In the genomic region with DNA sequence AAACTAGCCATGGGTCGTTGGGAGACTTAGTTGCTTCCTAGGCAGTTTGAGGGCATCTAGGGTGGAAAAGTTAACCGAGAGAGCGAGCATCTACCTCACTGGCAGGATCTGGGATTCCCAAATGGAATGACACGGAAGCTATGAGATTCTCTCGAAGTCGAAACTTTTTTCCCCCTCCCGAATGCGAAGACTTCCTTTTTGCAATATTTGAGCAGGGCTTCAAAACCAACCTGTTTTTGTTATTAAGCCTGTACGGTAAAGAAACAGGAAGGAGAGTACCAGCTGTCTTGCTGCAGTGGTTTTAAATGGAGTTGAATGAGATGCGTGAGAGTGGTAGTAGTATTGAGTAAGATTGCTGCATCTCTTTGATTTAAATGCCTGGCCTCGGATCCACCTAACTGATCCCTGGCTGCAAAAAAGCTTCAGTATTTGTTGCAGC, we compare ENCODE assay signal across 8 cellular contexts. TPM values are rescaled to one million over a fixed set of nuclear protein-coding genes. Genes with fewer than 3 reads are reported as not detected.
DNase-seq lines count a peak whose midpoint lies in the region; ATAC-seq and FAIRE-seq lines count a peak whose summit lies in the region.

No MANE protein-coding gene starts in this region.

- peak overlapping the region; percentile 84 for H3K4me2 ChIP-seq in mesenchymal stem cell (ENCODE audit: low read length, poor library complexity, severe bottlenecking)

- H3K36me3 ChIP-seq in CD4-positive, alpha-beta memory T cell (ENCODE audit: insufficient read depth, low read length) = no peaks in the 10 kb centered on the region
- H3K36me3 ChIP-seq in ectodermal cell (ENCODE audit: control insufficient read depth, insufficient read depth, low read length) = no peaks in the 10 kb centered on the region
- no peaks in the 10 kb centered on the region for H3K36me3 ChIP-seq in mesenchymal stem cell (ENCODE audit: control insufficient read depth in 1 of 2, insufficient read depth in 2 of 2, low read depth in 1 of 2, low read length in 2 of 2)

- H3K4me1 Mint-ChIP-seq in CD4-positive, alpha-beta memory T cell = peaks cover 34 to 67% (median 50%) of the 10 kb centered on the region in 4 donors

- POLR2A ChIA-PET in CD4-positive, alpha-beta memory T cell (lab: Charles Lee; ENCODE audit: partially characterized antibody) = interaction anchor here (0.7 to 5.6 kb wide), 16 partner anchors 9 to 1096 kb away, joined by 3 to 108 read pairs (median 4); partner anchors contain the start of gene ZMYND8

- no peak overlapping the region for H4K91ac ChIP-seq in mesenchymal stem cell (ENCODE audit: low read length)

- intact Hi-C loops in CD4-positive, alpha-beta memory T cell (cut with micrococcal nuclease) = loop anchor here (2.0 to 10.0 kb wide), 6 partner anchors 39 to 1542 kb away; partner anchors contain the start of genes CSE1L and ZMYND8

- no peak for ATAC-seq in HG02759 (IDR thresholded peaks at IDR 0.05; ENCODE audit: unreplicated experiment)
- ATAC-seq in GM18519 (IDR thresholded peaks at IDR 0.05; ENCODE audit: low FRiP score, unreplicated experiment) = no peak

- no peak overlapping the region for H2BK12ac ChIP-seq in mesenchymal stem cell (ENCODE audit: low read length in 2 of 2)

- H3K27ac ChIP-seq in CD4-positive, alpha-beta memory T cell (ENCODE audit: low read depth, low read length) = peak overlapping the region; percentile 75
- H3K27ac ChIP-seq in ectodermal cell (ENCODE audit: insufficient read depth, low read depth, low read length, poor library complexity, severe bottlenecking) = no peak overlapping the region
- H3K27ac ChIP-seq in mesenchymal stem cell (ENCODE audit: low read length, poor library complexity, severe bottlenecking) = no peak overlapping the region

- no peaks in the 10 kb centered on the region for H3K27me3 Mint-ChIP-seq in CD4-positive, alpha-beta memory T cell

- FAIRE-seq in urothelium cell line (lab: Jason Lieb, UNC) = no peak

- peak overlapping the region; percentile 82 to 97 (median 93) for H3K27ac Mint-ChIP-seq in CD4-positive, alpha-beta memory T cell

- CTCF ChIA-PET in CD4-positive, alpha-beta memory T cell (lab: Charles Lee; ENCODE audit: partially characterized antibody) = interaction anchor here (0.9 to 2.8 kb wide), 8 partner anchors 10 to 230 kb away, joined by 3 to 13 read pairs (median 3); no protein-coding TSS in a partner anchor

- no peak overlapping the region for H2BK15ac ChIP-seq in mesenchymal stem cell (ENCODE audit: low read depth, poor library complexity, severe bottlenecking)

- H3K4me3 ChIP-seq in CD4-positive, alpha-beta memory T cell (ENCODE audit: low read length in 2 of 2) = peak overlapping the region; percentile 68 to 70
- H3K4me3 ChIP-seq in ectodermal cell (ENCODE audit: insufficient read depth, low read depth, low read length) (peak overlapping the region; percentile 95), mesenchymal stem cell (ENCODE audit: insufficient read depth in 1 of 2, low read depth in 1 of 2, low read length in 2 of 2) (peak overlapping the region in 1 of 2 experiments; percentile 92)

- H3K4me1 ChIP-seq in CD4-positive, alpha-beta memory T cell (ENCODE audit: insufficient read depth, low read length) = peaks cover 50% of the 10 kb centered on the region
- H3K4me1 ChIP-seq in ectodermal cell (ENCODE audit: control insufficient read depth, insufficient read depth, low read length) (peaks cover 26% of the 10 kb centered on the region), mesenchymal stem cell (ENCODE audit: control insufficient read depth, insufficient read depth, low read depth, low read length) (peaks cover 2% of the 10 kb centered on the region)

- H3K4me3 Mint-ChIP-seq in CD4-positive, alpha-beta memory T cell = peak overlapping the region; percentile 90 to 99 (median 96)

- no peak overlapping the region for H4K8ac ChIP-seq in mesenchymal stem cell (ENCODE audit: low read length)

- no peak overlapping the region for H3K4ac ChIP-seq in mesenchymal stem cell (ENCODE audit: low read depth in 1 of 2, low read length in 2 of 2)

- peak overlapping the region; percentile 93 for H3K9ac ChIP-seq in mesenchymal stem cell (ENCODE audit: low read length)

- H3K18ac ChIP-seq in mesenchymal stem cell (ENCODE audit: low read depth in 1 of 2, low read length in 2 of 2) = no peak overlapping the region

- DNase-seq in CD4-positive, alpha-beta memory T cell = peak; percentile 51 to 65 (median 56)
- peak; percentile 77 for DNase-seq in HS-5 (ENCODE audit: low read depth)
- DNase-seq in SIG-M5 treated with dmso at 0.1 percent for 504 hours (lab: John Stamatoyannopoulos, UW; ENCODE audit: unreplicated experiment) = peak; percentile 100
- DNase-seq in mesenchymal stem cell = peak; percentile 83
- peak; percentile 39 for DNase-seq in urothelium cell line (ENCODE audit: low spot score)

- WGBS in ectodermal cell, 2 experiments = 0 to 1% methylated on average over 10 of the region's 11 CpGs
- WGBS in mesenchymal stem cell = under 1% methylated on average over 9 of the region's 11 CpGs

- no peaks in the 10 kb centered on the region for H3K9me3 ChIP-seq in CD4-positive, alpha-beta memory T cell (ENCODE audit: control insufficient read depth in 1 of 2, low read length in 2 of 2)
- H3K9me3 ChIP-seq in ectodermal cell (ENCODE audit: control insufficient read depth, low read length) (no peaks in the 10 kb centered on the region), mesenchymal stem cell (ENCODE audit: control insufficient read depth, low read length) (no peaks in the 10 kb centered on the region)

- no peak overlapping the region for H2AFZ ChIP-seq in mesenchymal stem cell (ENCODE audit: low read depth, low read length)

- no peak overlapping the region for H3K14ac ChIP-seq in mesenchymal stem cell (ENCODE audit: low read length in 2 of 2)

- H3K23ac ChIP-seq in mesenchymal stem cell (ENCODE audit: low read length in 2 of 2) = no peak overlapping the region

- H2BK120ac ChIP-seq in mesenchymal stem cell (ENCODE audit: low read depth, low read length) = no peak overlapping the region

- H3K79me1 ChIP-seq in mesenchymal stem cell (replicated peaks; ENCODE audit: low read length, poor library complexity, severe bottlenecking) = peaks cover 3% of the 10 kb centered on the region

- peaks cover 0 to 13% of the 10 kb centered on the region in 2 donors for H3K36me3 Mint-ChIP-seq in CD4-positive, alpha-beta memory T cell

- H3K9me3 Mint-ChIP-seq in CD4-positive, alpha-beta memory T cell = peaks cover 0 to 2% (median 0%) of the 10 kb centered on the region in 8 donors

- no peak overlapping the region for H2BK5ac ChIP-seq in mesenchymal stem cell (ENCODE audit: low read depth, low read length, poor library complexity, severe bottlenecking)

- H2AK5ac ChIP-seq in mesenchymal stem cell (ENCODE audit: low read length, severe bottlenecking) = no peak overlapping the region

- H3K27me3 ChIP-seq in CD4-positive, alpha-beta memory T cell (ENCODE audit: insufficient read depth, low read length) = no peaks in the 10 kb centered on the region
- H3K27me3 ChIP-seq in ectodermal cell (ENCODE audit: control insufficient read depth, insufficient read depth, low read length, poor library complexity, severe bottlenecking) (no peaks in the 10 kb centered on the region), mesenchymal stem cell (ENCODE audit: control insufficient read depth in 1 of 2, insufficient read depth in 1 of 2, low read length in 2 of 2) (no peaks in the 10 kb centered on the region)

RNA-seq across cellular contexts. Expression of gene NCOA3, which starts 1.1 kb away (rescaled TPM):
- 10 to 100 TPM; 69.0 to 74.7 TPM for total RNA-seq in CD4-positive, alpha-beta memory T cell
- polyA plus RNA-seq in CD4-positive, alpha-beta memory T cell = 10 to 100 TPM in 1 of 2 donors, 1 to 10 TPM in 1; 7.0 to 23.4 TPM
- 24.6 TPM for polyA plus RNA-seq in ectodermal cell (2013, experiment 1 of 4)
- 26.8 TPM for polyA plus RNA-seq in ectodermal cell (2013, experiment 2 of 4)
- polyA plus RNA-seq in ectodermal cell (2013, experiment 3 of 4) = 17.2 TPM
- polyA plus RNA-seq in ectodermal cell (2013, experiment 4 of 4) = 21.0 TPM
- polyA plus RNA-seq in mesenchymal stem cell (2013, experiment 1 of 2) = 16.9 TPM
- 16.3 TPM for polyA plus RNA-seq in mesenchymal stem cell (2013, experiment 2 of 2)

Comparison
In these comparisons a context has a peak if more than half of its experiments do, and no peak if none do; other contexts are left out.
1. DNase-seq: peak in every context shown above with its lines; median percentile 100 in SIG-M5 treated with dmso at 0.1 percent for 504 hours; 83 in mesenchymal stem cell; 77 in HS-5; 56 in CD4-positive, alpha-beta memory T cell; 39 in urothelium cell line.